In the genomic region with DNA sequence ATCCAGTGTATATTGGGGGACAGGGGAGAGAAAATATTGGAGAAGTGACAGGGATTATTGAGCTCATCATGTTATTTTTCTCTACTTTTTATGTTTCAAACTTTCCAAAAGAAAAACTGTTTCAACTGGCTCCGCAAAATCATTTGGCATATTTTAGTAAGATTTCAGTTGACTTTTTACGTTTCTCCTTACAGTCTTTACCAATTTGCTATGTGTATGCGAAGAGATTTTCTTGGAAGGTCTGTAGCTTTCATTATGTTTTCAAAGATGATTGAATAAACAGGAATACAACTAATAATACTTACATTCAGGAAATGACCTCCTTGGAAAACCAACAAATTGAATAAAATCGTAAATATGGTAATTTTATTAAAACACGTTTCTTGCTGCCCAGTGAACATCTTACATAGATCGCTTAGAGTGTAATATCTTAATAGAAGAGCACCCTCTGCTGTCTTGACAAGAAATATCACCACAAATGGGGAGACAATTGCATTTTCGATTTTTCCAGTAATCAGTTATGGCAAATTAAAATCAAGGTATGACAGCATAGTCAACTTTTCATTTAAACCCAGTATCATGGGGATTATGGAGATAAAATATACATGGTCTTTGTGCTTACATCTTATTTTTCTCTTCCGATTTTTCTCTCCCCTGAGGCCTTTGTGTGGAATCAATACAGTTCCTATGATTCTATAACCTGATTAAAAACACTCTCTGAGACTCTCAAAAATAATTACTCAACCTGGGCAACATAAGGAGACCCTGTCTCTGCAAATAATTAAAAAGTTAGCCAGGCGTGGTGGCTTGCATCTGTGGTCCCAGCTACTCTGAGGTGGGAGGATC, we compare ENCODE assay signal across 9 cellular contexts. TPM values are rescaled to one million over a fixed set of nuclear protein-coding genes. Genes with fewer than 3 reads are reported as not detected.
DNase-seq lines count a peak whose midpoint lies in the region; ATAC-seq and TF ChIP-seq lines count a peak whose summit lies in the region.
"Had no signal": no experiment of that assay in that cellular context is flagged by ENCODE, and none has a peak within 500 bp of the region (broad histone marks: within the 10 kb centered on the region; RNA-seq: fewer than 3 reads in every experiment).

No MANE protein-coding gene starts in this region.

- no peaks in the 10 kb centered on the region for H3K36me3 ChIP-seq in testis (ENCODE audit: low read depth, missing control alignments)

- DNase-seq in GM12865 (ENCODE audit: low read depth) (peak; percentile 13), SKM-1 (lab: John Stamatoyannopoulos, UW; ENCODE audit: unreplicated experiment) (peak; percentile 27), glomerular endothelial cell (ENCODE audit: extremely low read depth, low read depth, low spot score) (peak; percentile 44), testis (no peak), activated gamma-delta T cell treated with Interleukin-2 at 50 U/mL for 16 hours (no peak), SHP77 treated with DMSO at 0.1 percent for 48 hours (lab: John Stamatoyannopoulos, UW) (no peak)

- ATAC-seq in HG03378 (IDR thresholded peaks at IDR 0.05; ENCODE audit: unreplicated experiment) (peak; percentile 76), HG02970 (IDR thresholded peaks at IDR 0.05; ENCODE audit: low FRiP score, unreplicated experiment) (no peak)

- TF ChIP-seq CTCF in GM12865 (IDR thresholded peaks at IDR 0.05; ENCODE audit: insufficient read depth, low read depth, low read length, missing control alignments) = peak; percentile 32
- peak; percentile 25 to 46 (median 30) for TF ChIP-seq CTCF in testis (IDR thresholded peaks at IDR 0.05)

- H3K27ac ChIP-seq in testis = no peak overlapping the region

- intact Hi-C loops in testis (cut with DNase I; ENCODE audit: low total_unique reads) = no loop called here

- H3K9me3 ChIP-seq in testis = no peaks in the 10 kb centered on the region

- H3K4me1 ChIP-seq in testis = no peaks in the 10 kb centered on the region

- H3K4me3 ChIP-seq in GM12865 (ENCODE audit: low read depth, low read length) (no peak overlapping the region), testis (no peak overlapping the region)

- H3K27me3 ChIP-seq in testis = no peaks in the 10 kb centered on the region

- 36 to 37% methylated on average over 9 of the region's 9 CpGs for WGBS in testis, 2 donors

- no peak for TF ChIP-seq POLR2A in testis (IDR thresholded peaks at IDR 0.05)

RNA-seq across cellular contexts. Expression of a gene that starts 43.1 kb away (rescaled TPM):
- total RNA-seq in glomerular endothelial cell = not detected in 2 replicates
- total RNA-seq in testis = under 1 TPM; 0.12 to 0.16 TPM
- 0.08 TPM for polyA plus RNA-seq in testis (ENCODE audit: insufficient read depth, low read depth, low replicate concordance)
- total RNA-seq: skeletal muscle tissue had no signal

Comparison
In these comparisons a context has a peak if more than half of its experiments do, and no peak if none do; other contexts are left out.
1. DNase-seq: peak in GM12865 (single experiment), SKM-1 (single experiment) and glomerular endothelial cell (single experiment); none in testis (single experiment), activated gamma-delta T cell treated with Interleukin-2 at 50 U/mL for 16 hours (single experiment) and SHP77 treated with DMSO at 0.1 percent for 48 hours (single experiment).